Comparison of ENCODE assay signal across 25 cellular contexts in the genomic region with DNA sequence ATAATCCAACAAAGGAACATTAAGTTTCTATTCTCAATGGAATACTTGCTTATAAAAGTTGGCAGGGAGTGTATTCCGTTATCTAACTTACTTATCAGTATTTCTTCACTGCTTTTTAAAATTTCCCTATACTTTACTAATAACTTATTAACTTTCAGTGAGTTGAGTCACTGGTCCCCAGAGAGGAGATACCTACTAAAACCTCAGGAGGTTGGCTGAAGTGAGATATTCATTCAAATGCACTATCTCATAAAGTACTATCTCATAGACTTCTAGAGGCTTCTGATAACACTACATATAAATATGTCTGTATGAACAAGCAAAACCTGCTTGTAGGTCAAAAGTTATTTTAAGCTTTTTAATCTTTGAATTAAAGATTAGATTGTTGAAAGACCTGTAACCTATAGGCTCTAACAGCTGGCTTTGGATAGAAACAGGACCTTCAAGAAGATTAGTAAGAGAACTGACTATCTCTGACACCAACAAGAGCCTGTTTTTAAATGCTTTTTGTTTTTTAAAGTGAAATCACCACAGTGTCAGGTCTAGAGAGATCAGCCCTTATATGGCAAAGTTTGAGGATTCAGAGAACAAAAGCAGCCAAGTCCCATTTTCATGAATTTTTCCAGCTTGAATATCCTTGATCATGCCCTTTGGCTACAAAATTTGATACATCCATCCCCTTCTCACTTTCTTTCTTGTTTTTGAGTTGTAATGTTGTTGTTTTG.
DNase-seq lines count a peak whose midpoint lies in the region; ATAC-seq and TF ChIP-seq lines count a peak whose summit lies in the region.
"Had no signal": no experiment of that assay in that cellular context is flagged by ENCODE, and none has a peak within 500 bp of the region (broad histone marks: within the 10 kb centered on the region; RNA-seq: fewer than 3 reads in every experiment).

No MANE protein-coding gene starts in this region.

- ATAC-seq in GM18858 (IDR thresholded peaks at IDR 0.05; ENCODE audit: unreplicated experiment) (peak; percentile 40), HG02981 (IDR thresholded peaks at IDR 0.05; ENCODE audit: unreplicated experiment) (peak; percentile 79), GM19328 (IDR thresholded peaks at IDR 0.05; ENCODE audit: unreplicated experiment) (no peak), GM18519 (IDR thresholded peaks at IDR 0.05; ENCODE audit: low FRiP score, unreplicated experiment) (no peak)
- ATAC-seq: activated naive CD8-positive, alpha-beta T cell treated with anti-CD3 and anti-CD28 coated beads, Interleukin-2, amount 50 U/mL, for 24 hours; effector memory CD8-positive, alpha-beta T cell; left lung had no signal

- DNase-seq in choroid plexus epithelial cell (ENCODE audit: low read depth) (peak; percentile 36), NCI-H1105 (lab: John Stamatoyannopoulos, UW) (no peak), osteocyte (ENCODE audit: extremely low spot score, unreplicated experiment) (no peak)
- DNase-seq: activated CD8-positive, alpha-beta memory T cell treated with anti-CD3 and anti-CD28 coated beads for 24 hours; activated naive CD8-positive, alpha-beta T cell treated with anti-CD3 and anti-CD28 coated beads, Interleukin-2, amount 50 U/mL, for 24 hours; CD4-positive, CD25-positive, alpha-beta regulatory T cell; DMS53; effector memory CD8-positive, alpha-beta T cell; foreskin fibroblast; H7; left lung; NCI-H2081; NCI-H524; OCI-M1; SIG-M5; sigmoid colon; stimulated activated CD4-positive, alpha-beta T cell treated with anti-CD3 and anti-CD28 coated beads, Interleukin-2, amount 100 ng/mL, for 24 hours had no signal

- H3K9me3 Mint-ChIP-seq in nephron (no peaks in the 10 kb centered on the region), osteocyte (ENCODE audit: unreplicated experiment) (no peaks in the 10 kb centered on the region)
- H3K9me3 Mint-ChIP-seq: activated naive CD8-positive, alpha-beta T cell treated with anti-CD3 and anti-CD28 coated beads, Interleukin-2, amount 50 U/mL, for 24 hours; CD4-positive, CD25-positive, alpha-beta regulatory T cell; central memory CD8-positive, alpha-beta T cell; effector memory CD8-positive, alpha-beta T cell; IgD-negative memory B cell; T-helper 1 cell treated with Interleukin-12 subunit alpha and Interleukin-12 subunit beta and Interleukin-4 antibody, amounts not matched to agents 30 μg/mL and 1 μg/mL, for 36 hours had no signal

- TF ChIP-seq CTCF in choroid plexus epithelial cell (conservative IDR thresholded peaks at IDR 0.05; ENCODE audit: low read depth, low read length) (no peak), nephron (IDR thresholded peaks at IDR 0.05; ENCODE audit: unreplicated experiment in 3 of 3) (no peak), osteocyte (IDR thresholded peaks at IDR 0.05) (no peak)

- H3K27me3 Mint-ChIP-seq in nephron (ENCODE audit: low read depth) (no peaks in the 10 kb centered on the region), osteocyte (ENCODE audit: unreplicated experiment) (no peaks in the 10 kb centered on the region)
- H3K27me3 Mint-ChIP-seq: CD4-positive, CD25-positive, alpha-beta regulatory T cell; IgD-negative memory B cell had no signal

- H3K36me3 Mint-ChIP-seq in nephron (ENCODE audit: low read depth) (no peaks in the 10 kb centered on the region), osteocyte (ENCODE audit: unreplicated experiment) (no peaks in the 10 kb centered on the region)
- H3K36me3 Mint-ChIP-seq: CD4-positive, CD25-positive, alpha-beta regulatory T cell; IgD-negative memory B cell had no signal

- H3K27ac Mint-ChIP-seq in nephron (peak overlapping the region; percentile 46 to 78 (median 73)), osteocyte (ENCODE audit: unreplicated experiment) (no peak overlapping the region)
- H3K27ac Mint-ChIP-seq: activated naive CD8-positive, alpha-beta T cell treated with anti-CD3 and anti-CD28 coated beads, Interleukin-2, amount 50 U/mL, for 24 hours; CD4-positive, CD25-positive, alpha-beta regulatory T cell; effector memory CD8-positive, alpha-beta T cell; IgD-negative memory B cell; T-helper 1 cell treated with Interleukin-12 subunit alpha and Interleukin-12 subunit beta and Interleukin-4 antibody, amounts not matched to agents 30 μg/mL and 1 μg/mL, for 36 hours had no signal

- H3K4me3 ChIP-seq in choroid plexus epithelial cell (ENCODE audit: low read depth, low read length), result no peak overlapping the region
- H3K4me3 ChIP-seq: left lung, sigmoid colon had no signal

- H3K4me1 Mint-ChIP-seq in nephron (peaks cover 26% of the 10 kb centered on the region), osteocyte (ENCODE audit: unreplicated experiment) (peaks cover 4% of the 10 kb centered on the region)
- H3K4me1 Mint-ChIP-seq: activated naive CD8-positive, alpha-beta T cell treated with anti-CD3 and anti-CD28 coated beads, Interleukin-2, amount 50 U/mL, for 24 hours; CD4-positive, CD25-positive, alpha-beta regulatory T cell; central memory CD8-positive, alpha-beta T cell; IgD-negative memory B cell had no signal

- H3K4me3 Mint-ChIP-seq in nephron (no peak overlapping the region), osteocyte (ENCODE audit: unreplicated experiment) (no peak overlapping the region)
- H3K4me3 Mint-ChIP-seq: activated naive CD8-positive, alpha-beta T cell treated with anti-CD3 and anti-CD28 coated beads, Interleukin-2, amount 50 U/mL, for 24 hours; CD4-positive, CD25-positive, alpha-beta regulatory T cell; central memory CD8-positive, alpha-beta T cell; effector memory CD8-positive, alpha-beta T cell; IgD-negative memory B cell; T-helper 1 cell treated with Interleukin-12 subunit alpha and Interleukin-12 subunit beta and Interleukin-4 antibody, amounts not matched to agents 30 μg/mL and 1 μg/mL, for 36 hours had no signal

Comparison
In these comparisons a context has a peak if more than half of its experiments do, and no peak if none do; other contexts are left out.
1. ATAC-seq: peak in GM18858 (single experiment) and HG02981 (single experiment); none in GM19328 (single experiment) and GM18519 (single experiment).